18 cellular contexts compared by ENCODE assay signal in the genomic region with DNA sequence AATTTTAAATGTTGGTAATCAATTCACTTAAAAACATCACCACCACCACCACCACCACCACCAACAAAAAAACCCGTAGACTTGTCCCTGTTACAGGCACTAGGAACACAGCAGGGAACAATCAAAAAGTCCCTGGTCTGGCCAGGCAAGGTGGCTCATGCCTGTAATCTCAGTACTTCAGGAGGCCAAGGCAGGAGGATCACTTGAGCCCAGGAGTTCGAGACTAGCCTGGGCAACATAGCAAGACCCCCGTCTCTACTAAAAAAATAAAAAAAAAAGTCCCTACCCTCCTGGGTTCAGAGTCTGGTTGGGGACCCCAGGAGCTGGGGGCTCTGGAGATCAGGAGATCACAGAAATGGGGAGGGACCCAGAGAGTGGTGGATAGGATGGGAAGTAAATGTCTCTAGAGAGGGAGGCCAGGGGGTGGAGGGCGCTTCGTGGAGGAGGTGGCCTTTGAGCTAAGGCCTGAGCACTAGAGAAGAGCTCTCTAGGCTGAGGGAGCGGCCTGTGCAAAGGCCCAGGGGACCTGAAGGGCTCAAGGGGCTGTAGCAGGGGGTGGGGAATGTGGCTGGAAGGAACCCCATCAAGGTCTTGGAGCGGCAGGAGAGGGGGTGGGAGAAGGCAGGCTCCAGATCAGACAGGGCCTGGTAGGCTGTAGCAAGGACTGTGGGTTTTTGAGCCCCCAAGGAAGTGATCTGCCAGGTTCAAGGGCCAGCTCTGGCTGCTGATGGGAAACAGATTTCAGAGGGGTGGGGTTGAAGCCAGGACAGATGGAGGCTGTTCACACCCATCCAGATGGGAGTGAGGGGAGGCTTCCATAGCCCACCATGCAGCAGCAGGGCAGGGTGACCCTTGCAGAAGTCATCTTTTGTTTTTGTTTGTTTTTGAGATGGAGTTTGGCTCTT. TPM values are rescaled to one million over a fixed set of nuclear protein-coding genes. Genes with fewer than 3 reads are reported as not detected.
DNase-seq lines count a peak whose midpoint lies in the region; ATAC-seq and TF ChIP-seq lines count a peak whose summit lies in the region.
"Had no signal": no experiment of that assay in that cellular context is flagged by ENCODE, and none has a peak within 500 bp of the region (broad histone marks: within the 10 kb centered on the region; RNA-seq: fewer than 3 reads in every experiment).

No MANE protein-coding gene starts in this region.

- no peaks in the 10 kb centered on the region for H3K9me2 ChIP-seq in Karpas-422 (replicated peaks; ENCODE audit: insufficient read depth, low read length)

- H3K4me2 ChIP-seq in Karpas-422 (ENCODE audit: low read depth, low read length, poor library complexity, severe bottlenecking) = no peak overlapping the region
- H3K4me2 ChIP-seq: hepatocyte had no signal

- POLR2A ChIA-PET in activated CD4-positive, alpha-beta memory T cell treated with anti-CD3 and anti-CD28 coated beads, Interleukin-2, amount 10 ng/mL, durations not matched to agents 7 days and 5 days (lab: Charles Lee) = interaction anchor here (1.1 to 2.2 kb wide), 2 partner anchors 80 to 296 kb away, joined by 8 to 10 read pairs; no protein-coding TSS in a partner anchor

- no peak overlapping the region for H3K4me3 Mint-ChIP-seq in activated CD4-positive, alpha-beta memory T cell treated with anti-CD3 and anti-CD28 coated beads, Interleukin-2, amount 10 ng/mL, durations not matched to agents 7 days and 5 days
- peak overlapping the region in 3 of 5 donors; percentile 41 to 66 (median 42) for H3K4me3 Mint-ChIP-seq in immature natural killer cell

- H3K27ac ChIP-seq in heart left ventricle (peak overlapping the region in 1 of 12 donors; percentile 60), vagina (peak overlapping the region; percentile 63), Karpas-422 (ENCODE audit: low read length) (no peak overlapping the region)
- H3K27ac ChIP-seq: adrenal gland, hepatocyte, ovary, testis had no signal

- H3K9ac ChIP-seq in Karpas-422 (ENCODE audit: low read length) = no peak overlapping the region

- no peak overlapping the region for H3K4me3 ChIP-seq in heart left ventricle
- H3K4me3 ChIP-seq in vagina = no peak overlapping the region
- no peak overlapping the region for H3K4me3 ChIP-seq in Karpas-422 (ENCODE audit: low read length)
- H3K4me3 ChIP-seq: adrenal gland, hepatocyte, ovary, testis had no signal

- H3K4me1 Mint-ChIP-seq in activated CD4-positive, alpha-beta memory T cell treated with anti-CD3 and anti-CD28 coated beads, Interleukin-2, amount 10 ng/mL, durations not matched to agents 7 days and 5 days = peaks cover 77% of the 10 kb centered on the region
- H3K4me1 Mint-ChIP-seq in immature natural killer cell = peaks cover 75% of the 10 kb centered on the region in 2 donors

- peaks cover 7% of the 10 kb centered on the region; the same call in 1 of the 2 replicates for H4K20me1 ChIP-seq in Karpas-422 (ENCODE audit: insufficient read depth, low read depth, low read length)

- H2AFZ ChIP-seq in Karpas-422 (ENCODE audit: low read length) = no peak overlapping the region
- H2AFZ ChIP-seq: hepatocyte had no signal

- H3K9me3 Mint-ChIP-seq in activated CD4-positive, alpha-beta memory T cell treated with anti-CD3 and anti-CD28 coated beads, Interleukin-2, amount 10 ng/mL, durations not matched to agents 7 days and 5 days = no peaks in the 10 kb centered on the region
- H3K9me3 Mint-ChIP-seq in immature natural killer cell = no peaks in the 10 kb centered on the region

- H3K27me3 ChIP-seq in heart left ventricle (no peaks in the 10 kb centered on the region), vagina (no peaks in the 10 kb centered on the region), Karpas-422 (ENCODE audit: low read length) (no peaks in the 10 kb centered on the region)
- H3K27me3 ChIP-seq: adrenal gland, hepatocyte, ovary, testis had no signal

- peak overlapping the region; percentile 68 for H3K27ac Mint-ChIP-seq in activated CD4-positive, alpha-beta memory T cell treated with anti-CD3 and anti-CD28 coated beads, Interleukin-2, amount 10 ng/mL, durations not matched to agents 7 days and 5 days
- peak overlapping the region; percentile 89 to 98 (median 92) for H3K27ac Mint-ChIP-seq in immature natural killer cell

- H3K36me3 Mint-ChIP-seq in activated CD4-positive, alpha-beta memory T cell treated with anti-CD3 and anti-CD28 coated beads, Interleukin-2, amount 10 ng/mL, durations not matched to agents 7 days and 5 days (ENCODE audit: low read depth) = peaks cover 77% of the 10 kb centered on the region
- H3K36me3 Mint-ChIP-seq in immature natural killer cell = peaks cover 9 to 22% (median 17%) of the 10 kb centered on the region in 3 donors

- no peaks in the 10 kb centered on the region for H3K27me3 Mint-ChIP-seq in activated CD4-positive, alpha-beta memory T cell treated with anti-CD3 and anti-CD28 coated beads, Interleukin-2, amount 10 ng/mL, durations not matched to agents 7 days and 5 days
- H3K27me3 Mint-ChIP-seq in immature natural killer cell (ENCODE audit: low read depth in 3 of 3) = peaks cover 4 to 27% (median 4%) of the 10 kb centered on the region in 3 donors

- TF ChIP-seq POLR2A in heart left ventricle (IDR thresholded peaks at IDR 0.05) = no peak
- TF ChIP-seq POLR2A in vagina (IDR thresholded peaks at IDR 0.05) = no peak

- no peak for ATAC-seq in Right ventricle myocardium inferior
- ATAC-seq in heart left ventricle = no peak

- no peak for TF ChIP-seq CTCF in heart left ventricle (IDR thresholded peaks at IDR 0.05)
- no peak for TF ChIP-seq CTCF in vagina (IDR thresholded peaks at IDR 0.05)

- peaks cover 0 to 20% (median 6%) of the 10 kb centered on the region in 12 donors for H3K4me1 ChIP-seq in heart left ventricle
- peaks cover 19% of the 10 kb centered on the region for H3K4me1 ChIP-seq in vagina
- peaks cover 3% of the 10 kb centered on the region; the same call in 1 of the 2 replicates for H3K4me1 ChIP-seq in Karpas-422 (ENCODE audit: low read length)
- H3K4me1 ChIP-seq: adrenal gland, testis had no signal

- CTCF ChIA-PET in activated CD4-positive, alpha-beta memory T cell treated with anti-CD3 and anti-CD28 coated beads, Interleukin-2, amount 10 ng/mL, durations not matched to agents 7 days and 5 days (lab: Charles Lee) = interaction anchor here (1.1 to 12.9 kb wide), 3 partner anchors 23 to 81 kb away, joined by 3 to 172 read pairs (median 3); no protein-coding TSS in a partner anchor

- no peaks in the 10 kb centered on the region for H3K9me3 ChIP-seq in heart left ventricle
- no peaks in the 10 kb centered on the region for H3K9me3 ChIP-seq in vagina
- no peaks in the 10 kb centered on the region for H3K9me3 ChIP-seq in Karpas-422 (ENCODE audit: low read length)
- H3K9me3 ChIP-seq: adrenal gland, ovary, testis had no signal

- DNase-seq in Right ventricle myocardium inferior (ENCODE audit: missing footprints) = peak; percentile 55
- DNase-seq in heart left ventricle = no peak
- DNase-seq in activated CD4-positive, alpha-beta memory T cell treated with anti-CD3 and anti-CD28 coated beads, Interleukin-2, amount 10 ng/mL, durations not matched to agents 7 days and 5 days = no peak
- DNase-seq in immature natural killer cell = no peak
- no peak for DNase-seq in vagina (ENCODE audit: extremely low spot score in 2 of 2)
- DNase-seq in Karpas-422 = no peak
- DNase-seq in NCI-H1436 (lab: John Stamatoyannopoulos, UW) = no peak
- DNase-seq in RKO (ENCODE audit: low spot score) = no peak
- DNase-seq: adrenal gland; caudate nucleus; effector CD4-positive, alpha-beta T cell; kidney; midbrain; NCI-H1930; NCI-H510A; ovary; testis had no signal

- WGBS in heart left ventricle, 4 donors = 86 to 88% (median 87%) methylated on average over 7 of the region's 7 CpGs

- peaks cover 0 to 85% (median 42%) of the 10 kb centered on the region in 9 donors for H3K36me3 ChIP-seq in heart left ventricle
- H3K36me3 ChIP-seq in vagina = peaks cover 0 to 22% of the 10 kb centered on the region in 2 donors
- H3K36me3 ChIP-seq in Karpas-422 (ENCODE audit: insufficient read depth, low read length) = no peaks in the 10 kb centered on the region
- H3K36me3 ChIP-seq: ovary had no signal

- intact Hi-C loops in Right ventricle myocardium inferior (cut with DNase I) (no loop called here), heart left ventricle (cut with DNase I) (loop anchor here in 1 of 10 donors (5.0 kb wide), 1 partner anchor 38 kb away; a partner anchor contains a TSS), vagina (cut with DNase I) (loop anchor here (5.0 kb wide), 1 partner anchor 1363 kb away; no protein-coding TSS in a partner anchor)

- H3K79me2 ChIP-seq in Karpas-422 (ENCODE audit: low read length) = no peaks in the 10 kb centered on the region
- H3K79me2 ChIP-seq: hepatocyte had no signal

RNA-seq across cellular contexts. Expression of a gene that starts 24.8 kb away (rescaled TPM):
- 105 TPM for total RNA-seq in Right ventricle myocardium inferior
- 100 to 1,000 TPM in 4 of 9 donors, 10 to 100 TPM in 5; 74.3 to 301 (median 95.8) TPM for total RNA-seq in heart left ventricle
- polyA plus RNA-seq in heart left ventricle = 10 to 100 TPM; 32.1 to 84.8 TPM
- total RNA-seq in activated CD4-positive, alpha-beta memory T cell treated with anti-CD3 and anti-CD28 coated beads, Interleukin-2, amount 10 ng/mL, durations not matched to agents 7 days and 5 days = 10 to 100 TPM; 28.1 to 31.4 TPM
- polyA plus RNA-seq in immature natural killer cell = 1 to 10 TPM; 4.2 to 9.9 (median 6.6) TPM
- total RNA-seq in vagina = 88.9 TPM
- total RNA-seq in Karpas-422 (2014; rRNA removed; shearing (Covaris generic); ENCODE audit: low replicate concordance) = 30.9 and 36.2 TPM in 2 replicates

RNA-seq across cellular contexts. Expression of a gene that starts 38.2 kb away (rescaled TPM):
- 19.0 TPM for total RNA-seq in Right ventricle myocardium inferior
- 10 to 100 TPM; 11.2 to 71.0 (median 16.6) TPM for total RNA-seq in heart left ventricle
- polyA plus RNA-seq in heart left ventricle = 10 to 100 TPM in 1 of 2 donors, 1 to 10 TPM in 1; 8.6 to 14.9 TPM
- total RNA-seq in activated CD4-positive, alpha-beta memory T cell treated with anti-CD3 and anti-CD28 coated beads, Interleukin-2, amount 10 ng/mL, durations not matched to agents 7 days and 5 days = 100 to 1,000 TPM; 434 to 447 TPM
- polyA plus RNA-seq in immature natural killer cell = 100 to 1,000 TPM; 162 to 269 (median 165) TPM
- 41.0 TPM for total RNA-seq in vagina
- not detected in 2 replicates for total RNA-seq in Karpas-422 (2014; rRNA removed; shearing (Covaris generic); ENCODE audit: low replicate concordance)

Comparison
In these comparisons a context has a peak if more than half of its experiments do, and no peak if none do; other contexts are left out.
1. RNA of a gene that starts 38.2 kb away (total RNA-seq): 434 to 447 TPM in activated CD4-positive, alpha-beta memory T cell treated with anti-CD3 and anti-CD28 coated beads, Interleukin-2, amount 10 ng/mL, durations not matched to agents 7 days and 5 days, 41.0 TPM in vagina (single experiment), 19.0 TPM in Right ventricle myocardium inferior (single experiment) and 11.2 to 71.0 TPM in heart left ventricle; not detected in Karpas-422; every median in the first group is over 10 times any median in the second.